ENCODE assay signal across 8 cellular contexts in the genomic region with DNA sequence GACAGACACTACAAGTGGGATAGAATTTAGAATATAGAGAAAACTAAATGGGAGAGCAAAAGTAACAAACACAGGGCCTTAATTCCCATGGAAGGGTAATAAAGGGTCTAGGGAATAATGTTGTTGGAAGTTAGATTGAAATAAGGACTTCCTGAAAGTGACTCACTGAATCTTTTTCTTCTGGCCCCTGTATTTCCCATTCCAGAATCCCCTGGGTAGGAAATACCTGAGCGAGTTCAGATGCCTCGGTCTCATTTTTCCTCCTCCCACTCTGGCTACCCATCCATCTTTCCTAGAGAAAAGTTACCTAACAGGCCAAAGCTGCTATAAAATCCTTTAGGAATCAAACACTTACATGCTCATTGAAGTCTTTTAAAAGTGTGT. TPM values are rescaled to one million over a fixed set of nuclear protein-coding genes. Genes with fewer than 3 reads are reported as not detected.
DNase-seq lines count a peak whose midpoint lies in the region; ATAC-seq, FAIRE-seq and TF ChIP-seq lines count a peak whose summit lies in the region.

No MANE protein-coding gene starts in this region.

- DNase-seq in chondrocyte (ENCODE audit: low spot score) (no peak), RCC 7860 (ENCODE audit: low spot score) (no peak), NCI-H1930 (lab: John Stamatoyannopoulos, UW) (no peak)
- DNase-seq in naive thymus-derived CD8-positive, alpha-beta T cell: no peak
- no peak for DNase-seq in central memory CD4-positive, alpha-beta T cell

- H4K20me1 ChIP-seq in Loucy (ENCODE audit: insufficient read depth, low read length, poor library complexity, severe bottlenecking): peaks cover 15% of the 10 kb centered on the region

- H3K27me3 ChIP-seq in ACC112 (ENCODE audit: insufficient read depth, low read length) (no peaks in the 10 kb centered on the region), Loucy (ENCODE audit: insufficient read depth, low read length, poor library complexity, severe bottlenecking) (no peaks in the 10 kb centered on the region)

- H3K4me1 ChIP-seq in ACC112 (ENCODE audit: control insufficient read depth, insufficient read depth, low read length, unreplicated experiment) (peaks cover 48% of the 10 kb centered on the region), Loucy (ENCODE audit: insufficient read depth, low read length, poor library complexity, severe bottlenecking) (peaks cover 65% of the 10 kb centered on the region)

- peaks cover 18% of the 10 kb centered on the region for H3K79me2 ChIP-seq in ACC112 (ENCODE audit: control insufficient read depth, insufficient read depth, low read length, unreplicated experiment)
- peaks cover 36% of the 10 kb centered on the region for H3K79me2 ChIP-seq in Loucy (ENCODE audit: insufficient read depth, low read length)

- H3K4me2 ChIP-seq in Loucy (ENCODE audit: low read depth, low read length, poor library complexity, severe bottlenecking): peak overlapping the region; percentile 82

- H3K27ac ChIP-seq in ACC112 (ENCODE audit: low read depth, low read length): peak overlapping the region; percentile 98

- no peaks in the 10 kb centered on the region for H3K9me3 Mint-ChIP-seq in chondrocyte (ENCODE audit: low read depth)
- H3K9me3 Mint-ChIP-seq in naive thymus-derived CD8-positive, alpha-beta T cell: no peaks in the 10 kb centered on the region

- H2AFZ ChIP-seq in ACC112 (ENCODE audit: low read length, unreplicated experiment): peak overlapping the region; percentile 1
- H2AFZ ChIP-seq in Loucy (ENCODE audit: low read length): no peak overlapping the region

- TF ChIP-seq CTCF in Loucy (conservative IDR thresholded peaks at IDR 0.05; ENCODE audit: low read length) (no peak), chondrocyte (IDR thresholded peaks at IDR 0.05) (no peak)

- no peaks in the 10 kb centered on the region for H3K9me2 ChIP-seq in Loucy (replicated peaks; ENCODE audit: low read depth, low read length)

- H3K4me3 ChIP-seq in ACC112 (ENCODE audit: low read depth, low read length): peak overlapping the region; percentile 63; the same call in 1 of the 2 replicates
- H3K4me3 ChIP-seq in Loucy (ENCODE audit: low read length, poor library complexity, severe bottlenecking): peak overlapping the region; percentile 88

- H3K27me3 Mint-ChIP-seq in chondrocyte (ENCODE audit: low read depth): no peaks in the 10 kb centered on the region
- H3K27me3 Mint-ChIP-seq in naive thymus-derived CD8-positive, alpha-beta T cell: peaks cover 0 to 5% (median 0%) of the 10 kb centered on the region in 5 donors

- H3K36me3 ChIP-seq in ACC112 (ENCODE audit: insufficient read depth, low read length) (no peaks in the 10 kb centered on the region), Loucy (ENCODE audit: insufficient read depth, low read length) (no peaks in the 10 kb centered on the region)

- H3K36me3 Mint-ChIP-seq in chondrocyte (ENCODE audit: low read depth): no peaks in the 10 kb centered on the region
- H3K36me3 Mint-ChIP-seq in naive thymus-derived CD8-positive, alpha-beta T cell: no peaks in the 10 kb centered on the region

- peak overlapping the region; percentile 58 for H3K4me3 Mint-ChIP-seq in chondrocyte (ENCODE audit: unreplicated experiment)
- H3K4me3 Mint-ChIP-seq in naive thymus-derived CD8-positive, alpha-beta T cell: peak overlapping the region; percentile 12 to 98 (median 80)

- no peaks in the 10 kb centered on the region for H3K9me3 ChIP-seq in Loucy (ENCODE audit: insufficient read depth, low read depth, low read length)

- no peak for FAIRE-seq in RCC 7860 (lab: Jason Lieb, UNC)

- peak overlapping the region; percentile 99 for H3K27ac Mint-ChIP-seq in chondrocyte (ENCODE audit: unreplicated experiment)
- H3K27ac Mint-ChIP-seq in naive thymus-derived CD8-positive, alpha-beta T cell: peak overlapping the region; percentile 95 to 100 (median 99)

- POLR2A ChIA-PET in naive thymus-derived CD8-positive, alpha-beta T cell (lab: Charles Lee): interaction anchor here (0.5 to 14.8 kb wide), 11 partner anchors 7 to 934 kb away, joined by 3 to 359 read pairs (median 8); partner anchors contain the start of gene TTC24

- H3F3A ChIP-seq in Loucy (ENCODE audit: low read depth): peaks cover 5% of the 10 kb centered on the region; the same call in 1 of the 2 replicates

- peak overlapping the region; percentile 95 for H3K9ac ChIP-seq in Loucy (ENCODE audit: low read depth, low read length, poor library complexity, severe bottlenecking)

- no peak for ATAC-seq in naive thymus-derived CD8-positive, alpha-beta T cell
- no peak for ATAC-seq in GM21786 (IDR thresholded peaks at IDR 0.05; ENCODE audit: unreplicated experiment)

- peaks cover 59% of the 10 kb centered on the region for H3K4me1 Mint-ChIP-seq in chondrocyte (ENCODE audit: low read depth)
- H3K4me1 Mint-ChIP-seq in naive thymus-derived CD8-positive, alpha-beta T cell: peaks cover 30 to 74% (median 69%) of the 10 kb centered on the region in 4 donors

RNA-seq across cellular contexts. Expression of gene MEF2D, which starts 3.1 kb away (rescaled TPM):
- 42.3 to 64.7 TPM (median 62.0 TPM) in 3 replicates for total RNA-seq in chondrocyte
- 10 to 100 TPM; 69.4 to 73.2 TPM for total RNA-seq in naive thymus-derived CD8-positive, alpha-beta T cell
- polyA plus RNA-seq in naive thymus-derived CD8-positive, alpha-beta T cell: 10 to 100 TPM in 1 of 3 donors, 1 to 10 TPM in 2; 6.4 to 12.6 (median 6.7) TPM
